Comparison of ENCODE assay signal across 14 cellular contexts in genomic region chr7:105306160-105306784, GRCh38.
A peak's percentile ranks its signal among the peaks of the same experiment; 100 is the strongest.
DNase-seq lines count a peak whose midpoint lies in the region; ATAC-seq, FAIRE-seq and TF ChIP-seq lines count a peak whose summit lies in the region.
"Had no signal": no experiment of that assay in that cellular context is flagged by ENCODE, and none has a peak within 500 bp of the region (broad histone marks: within the 10 kb centered on the region; RNA-seq: fewer than 3 reads in every experiment).

No MANE protein-coding gene starts in this region.

- no peak overlapping the region for H2AFZ ChIP-seq in PC-3 (ENCODE audit: low read length)

- no peaks in the 10 kb centered on the region for H3K36me3 ChIP-seq in Panc1 (ENCODE audit: control insufficient read depth, insufficient read depth, low read length)
- H3K36me3 ChIP-seq in PC-3 (ENCODE audit: low read depth, low read length) = no peaks in the 10 kb centered on the region

- DNase-seq in DMS79 treated with DMSO at 0.1 percent for 48 hours (lab: John Stamatoyannopoulos, UW) = peak; percentile 85
- no peak for DNase-seq in Panc1 (ENCODE audit: low read depth, low spot score)
- no peak for DNase-seq in dorsolateral prefrontal cortex
- no peak for DNase-seq in RCC 7860 (ENCODE audit: low spot score)
- no peak for DNase-seq in PC-3
- no peak for DNase-seq in KG1 (lab: John Stamatoyannopoulos, UW)
- DNase-seq: activated CD8-positive, alpha-beta memory T cell treated with anti-CD3 and anti-CD28 coated beads, Interleukin-2, amount 50 U/mL, for 4 hours; NCI-H1417 treated with DMSO at 0.1 percent for 48 hours; psoas muscle; stimulated activated CD4-positive, alpha-beta T cell treated with anti-CD3 and anti-CD28 coated beads, Interleukin-1b, Interleukin-23, amount 100 ng/mL, for 48 hours; stimulated activated naive CD4-positive, alpha-beta T cell treated with Interleukin-2 at 50 U/mL for 16 hours had no signal

- H3K27me3 ChIP-seq in Panc1 (ENCODE audit: control insufficient read depth, insufficient read depth, low read length) (no peaks in the 10 kb centered on the region), dorsolateral prefrontal cortex (no peaks in the 10 kb centered on the region), PC-3 (ENCODE audit: low read length) (no peaks in the 10 kb centered on the region)

- intact Hi-C loops in Panc1 (cut with micrococcal nuclease; ENCODE audit: unreplicated experiment) (no loop called here), dorsolateral prefrontal cortex (cut with DNase I) (no loop called here), PC-3 (cut with micrococcal nuclease) (no loop called here)

- no peaks in the 10 kb centered on the region for H3K9me2 ChIP-seq in PC-3 (replicated peaks; ENCODE audit: low read length)

- BruUV-seq in Panc1 (replicated peaks; lab: Mats Ljungman, UMichigan) (no TSS peak), PC-3 (replicated peaks; lab: Mats Ljungman, UMichigan) (no TSS peak)

- H4K20me1 ChIP-seq in PC-3 (ENCODE audit: low read length) = no peaks in the 10 kb centered on the region

- H3K79me2 ChIP-seq in PC-3 (ENCODE audit: low read length) = peaks cover 54% of the 10 kb centered on the region

- no peak for TF ChIP-seq CTCF in Panc1 (IDR thresholded peaks at IDR 0.05)
- TF ChIP-seq CTCF in dorsolateral prefrontal cortex (IDR thresholded peaks at IDR 0.05 in 54 of 56, conservative IDR thresholded peaks at IDR 0.05 in 2 of 56; ENCODE audit: low read depth in 1 of 56, partially characterized antibody in 56 of 56) = no peak
- TF ChIP-seq CTCF in PC-3 (conservative IDR thresholded peaks at IDR 0.05; ENCODE audit: low read depth, low read length) = no peak

- no peaks in the 10 kb centered on the region; the same call in 1 of the 2 replicates for H3K9me3 ChIP-seq in Panc1 (ENCODE audit: control insufficient read depth, insufficient read depth, low read depth, low read length)
- H3K9me3 ChIP-seq in PC-3 (ENCODE audit: low read length) = no peaks in the 10 kb centered on the region
- H3K9me3 ChIP-seq: psoas muscle had no signal

- POLR2A ChIA-PET in Panc1 (lab: Charles Lee) = no interaction called here
- POLR2A ChIA-PET in PC-3 (lab: Charles Lee; ENCODE audit: unreplicated experiment) = no interaction called here

- in situ Hi-C loops in Panc1 (cut with HindIII; ENCODE audit: low pct_unique_long_range_greater_than_20kb, low sequenced_read_pairs) = no loop called here

- CTCF ChIA-PET in Panc1 (lab: Charles Lee) (no interaction called here), PC-3 (lab: Charles Lee) (no interaction called here)

- H3K4me1 ChIP-seq in Panc1 (ENCODE audit: control insufficient read depth, insufficient read depth, low read length) (peaks cover 55% of the 10 kb centered on the region), PC-3 (ENCODE audit: insufficient read depth, low read length) (peaks cover 18% of the 10 kb centered on the region)

- H3K4me3 ChIP-seq in Panc1 (ENCODE audit: low read depth in 2 of 2, low read length in 2 of 2) (no peak overlapping the region), dorsolateral prefrontal cortex (peak overlapping the region in 10 of 59 donors; percentile 1 to 35 (median 12)), PC-3 (ENCODE audit: low read length) (no peak overlapping the region)
- H3K4me3 ChIP-seq: psoas muscle had no signal

- no peak overlapping the region for H3K9ac ChIP-seq in PC-3 (ENCODE audit: low read length)

- H3K27ac ChIP-seq in Panc1 (ENCODE audit: low read length) = peak overlapping the region; percentile 68
- peak overlapping the region in 55 of 59 donors; percentile 4 to 98 (median 91) for H3K27ac ChIP-seq in dorsolateral prefrontal cortex
- H3K27ac ChIP-seq in PC-3 (ENCODE audit: low read length) = no peak overlapping the region
- H3K27ac ChIP-seq: C4-2B, psoas muscle had no signal

- peak; percentile 97 for FAIRE-seq in A204.1 (lab: Jason Lieb, UNC)
- FAIRE-seq in RCC 7860 (lab: Jason Lieb, UNC) = no peak

- no peaks in the 10 kb centered on the region for H3F3A ChIP-seq in PC-3 (ENCODE audit: low read length, unreplicated experiment)

- H3K4me2 ChIP-seq in PC-3 (ENCODE audit: low read length) = no peak overlapping the region

- ATAC-seq in Panc1 (no peak), HG03571 (IDR thresholded peaks at IDR 0.05; ENCODE audit: unreplicated experiment) (no peak), PC-3 (no peak)
- ATAC-seq: psoas muscle had no signal
